In genomic region chr10:11113156-11113555, GRCh38 we compare ENCODE assay signal across 8 cellular contexts.
A peak's percentile ranks its signal among the peaks of the same experiment; 100 is the strongest.
DNase-seq lines count a peak whose midpoint lies in the region; ATAC-seq and TF ChIP-seq lines count a peak whose summit lies in the region.

No MANE protein-coding gene starts in this region.

- no peak for TF ChIP-seq POLR2A in heart left ventricle (IDR thresholded peaks at IDR 0.05)

- DNase-seq in heart left ventricle, result no peak
- DNase-seq in Right ventricle myocardium inferior (ENCODE audit: missing footprints), result no peak
- no peak for DNase-seq in stimulated activated naive CD8-positive, alpha-beta T cell treated with anti-CD3 and anti-CD28 coated beads, Interleukin-15, Interleukin-2, amounts not matched to agents 100 U/mL and 50 U/mL, for 24 hours
- no peak for DNase-seq in Ammon's horn (ENCODE audit: low spot score)
- no peak for DNase-seq in left colon
- DNase-seq in NCI-H1105 (lab: John Stamatoyannopoulos, UW), result no peak

- no peaks in the 10 kb centered on the region for H3K27me3 Mint-ChIP-seq in activated naive CD8-positive, alpha-beta T cell

- intact Hi-C loops in heart left ventricle (cut with DNase I), result loop anchor here in 3 of 10 donors (5.0 to 10.0 kb wide), 4 partner anchors 52 to 362 kb away; no protein-coding TSS in a partner anchor
- intact Hi-C loops in Right ventricle myocardium inferior (cut with DNase I), result no loop called here
- intact Hi-C loops in left colon (cut with DNase I, micrococcal nuclease), result loop anchor here in 1 of 2 donors (10.0 kb wide), 1 partner anchor 152 kb away; no protein-coding TSS in a partner anchor

- peaks cover 6 to 75% (median 31%) of the 10 kb centered on the region in 12 donors for H3K4me1 ChIP-seq in heart left ventricle

- no peaks in the 10 kb centered on the region for H3K36me3 ChIP-seq in heart left ventricle

- H3K4me3 ChIP-seq in heart left ventricle, result no peak overlapping the region

- H3K27ac Mint-ChIP-seq in activated naive CD8-positive, alpha-beta T cell, result peak overlapping the region; percentile 79

- peak overlapping the region in 3 of 12 donors; percentile 35 to 81 (median 80) for H3K27ac ChIP-seq in heart left ventricle

- H3K27me3 ChIP-seq in heart left ventricle, result no peaks in the 10 kb centered on the region

- peak overlapping the region; percentile 35 for H3K4me3 Mint-ChIP-seq in activated naive CD8-positive, alpha-beta T cell

- ATAC-seq in heart left ventricle (no peak), Right ventricle myocardium inferior (no peak), HG02938 (IDR thresholded peaks at IDR 0.05; ENCODE audit: unreplicated experiment) (peak; percentile 80), left colon (no peak)
- peak; percentile 69 for ATAC-seq in stimulated activated naive CD8-positive, alpha-beta T cell treated with anti-CD3 and anti-CD28 coated beads, Interleukin-15, Interleukin-2, amounts not matched to agents 100 U/mL and 50 U/mL, for 24 hours

- H3K36me3 Mint-ChIP-seq in activated naive CD8-positive, alpha-beta T cell, result no peaks in the 10 kb centered on the region

- peaks cover 13% of the 10 kb centered on the region for H3K4me1 Mint-ChIP-seq in activated naive CD8-positive, alpha-beta T cell (ENCODE audit: low read depth)

- peaks cover 0 to 12% (median 0%) of the 10 kb centered on the region in 12 donors for H3K9me3 ChIP-seq in heart left ventricle

- TF ChIP-seq CTCF in heart left ventricle (IDR thresholded peaks at IDR 0.05), result peak in 8 of 12 donors; percentile 20 to 48 (median 33)

- H3K9me3 Mint-ChIP-seq in activated naive CD8-positive, alpha-beta T cell (ENCODE audit: low read depth), result no peaks in the 10 kb centered on the region

- WGBS in heart left ventricle, 4 donors, result 47 to 73% (median 57%) methylated on average over 4 of the region's 4 CpGs

Comparison
In these comparisons a context has a peak if more than half of its experiments do, and no peak if none do; other contexts are left out.
1. ATAC-seq: peak in HG02938 (single experiment) and stimulated activated naive CD8-positive, alpha-beta T cell treated with anti-CD3 and anti-CD28 coated beads, Interleukin-15, Interleukin-2, amounts not matched to agents 100 U/mL and 50 U/mL, for 24 hours (single experiment); none in heart left ventricle (0 of 4), Right ventricle myocardium inferior (single experiment) and left colon (single experiment).